8 cellular contexts compared by ENCODE assay signal in genomic region chr9:96618209-96619108, GRCh38.
DNase-seq lines count a peak whose midpoint lies in the region; ATAC-seq lines count a peak whose summit lies in the region.

No MANE protein-coding gene starts in this region.

- no peaks in the 10 kb centered on the region for H3K9me3 Mint-ChIP-seq in T-helper 1 cell treated with Interleukin-12 subunit alpha and Interleukin-12 subunit beta and Interleukin-4 antibody, amounts not matched to agents 30 μg/mL and 1 μg/mL, for 36 hours

- H3K4me3 Mint-ChIP-seq in T-helper 1 cell treated with Interleukin-12 subunit alpha and Interleukin-12 subunit beta and Interleukin-4 antibody, amounts not matched to agents 30 μg/mL and 1 μg/mL, for 36 hours = peak overlapping the region; percentile 57

- ATAC-seq in GM18868 (IDR thresholded peaks at IDR 0.05; ENCODE audit: unreplicated experiment) = no peak

- peaks cover 64% of the 10 kb centered on the region for H3K27me3 Mint-ChIP-seq in T-helper 1 cell treated with Interleukin-12 subunit alpha and Interleukin-12 subunit beta and Interleukin-4 antibody, amounts not matched to agents 30 μg/mL and 1 μg/mL, for 36 hours (ENCODE audit: low read depth)

- peaks cover 1% of the 10 kb centered on the region for H3K36me3 Mint-ChIP-seq in T-helper 1 cell treated with Interleukin-12 subunit alpha and Interleukin-12 subunit beta and Interleukin-4 antibody, amounts not matched to agents 30 μg/mL and 1 μg/mL, for 36 hours (ENCODE audit: low read depth)

- H3K27ac Mint-ChIP-seq in T-helper 1 cell treated with Interleukin-12 subunit alpha and Interleukin-12 subunit beta and Interleukin-4 antibody, amounts not matched to agents 30 μg/mL and 1 μg/mL, for 36 hours = no peak overlapping the region

- H3K27ac ChIP-seq in caudate nucleus (ENCODE audit: low read depth, low read length) = peak overlapping the region; percentile 72

- DNase-seq in DMS79 treated with DMSO at 0.1 percent for 48 hours (lab: John Stamatoyannopoulos, UW) (peak; percentile 7), DMS79 (lab: John Stamatoyannopoulos, UW) (no peak), caudate nucleus (lab: John Stamatoyannopoulos, UW) (peak in 42 of 61 donors; percentile 3 to 82 (median 46)), iris pigment epithelial cell (ENCODE audit: low read depth) (peak; percentile 74), skeletal muscle cell (ENCODE audit: low read depth) (no peak), NAMALWA (ENCODE audit: low spot score) (no peak)

- H3K4me1 Mint-ChIP-seq in T-helper 1 cell treated with Interleukin-12 subunit alpha and Interleukin-12 subunit beta and Interleukin-4 antibody, amounts not matched to agents 30 μg/mL and 1 μg/mL, for 36 hours (ENCODE audit: low read depth) = peaks cover 13% of the 10 kb centered on the region

- peak overlapping the region; percentile 73 for H3K4me3 ChIP-seq in skeletal muscle cell (ENCODE audit: low read depth, low read length)

Comparison
In these comparisons a context has a peak if more than half of its experiments do, and no peak if none do; other contexts are left out.
1. DNase-seq: peak in DMS79 treated with DMSO at 0.1 percent for 48 hours (single experiment), caudate nucleus (42 of 61) and iris pigment epithelial cell (single experiment); none in DMS79 (single experiment), skeletal muscle cell (single experiment) and NAMALWA (single experiment).